27 cellular contexts compared by ENCODE assay signal in genomic region chr21:35377505-35378090, GRCh38.
DNase-seq lines count a peak whose midpoint lies in the region; ATAC-seq, FAIRE-seq and TF ChIP-seq lines count a peak whose summit lies in the region.
"Had no signal": no experiment of that assay in that cellular context is flagged by ENCODE, and none has a peak within 500 bp of the region (broad histone marks: within the 10 kb centered on the region; RNA-seq: fewer than 3 reads in every experiment).

No MANE protein-coding gene starts in this region.

- BruUV-seq in IMR-90 (replicated peaks; lab: Mats Ljungman, UMichigan) (no TSS peak), mammary epithelial cell (replicated peaks; lab: Mats Ljungman, UMichigan) (no TSS peak)

- no peak overlapping the region for H4K5ac ChIP-seq in IMR-90 (ENCODE audit: low read depth, low read length)

- TF ChIP-seq POLR2A in IMR-90 (IDR thresholded peaks at IDR 0.05; ENCODE audit: low read depth, low read length) = no peak

- dilution Hi-C loops in IMR-90 (cut with HindIII; ENCODE audit: low sequenced_read_pairs, unreplicated experiment) = no loop called here
- dilution Hi-C loops in mammary epithelial cell (cut with HindIII; ENCODE audit: low sequenced_read_pairs) = no loop called here

- no peak overlapping the region for H2AK9ac ChIP-seq in IMR-90 (replicated peaks; ENCODE audit: low read depth, low read length, poor library complexity)

- peaks cover 2% of the 10 kb centered on the region; the same call in 1 of the 2 replicates for H3K4me1 ChIP-seq in IMR-90 (ENCODE audit: control insufficient read depth, insufficient read depth, low read length)
- peaks cover 37% of the 10 kb centered on the region for H3K4me1 ChIP-seq in mammary epithelial cell (ENCODE audit: insufficient read depth, low read length)
- no peaks in the 10 kb centered on the region for H3K4me1 ChIP-seq in lower lobe of right lung
- H3K4me1 ChIP-seq: BLaER1 treated with 17β-estradiol and CSF1 and Interleukin-3, amounts not matched to agents 10 nM and 100 nM; neural progenitor cell; right lobe of liver had no signal

- H3K79me1 ChIP-seq in IMR-90 (ENCODE audit: low read depth in 1 of 2, low read length in 2 of 2) = no peaks in the 10 kb centered on the region

- CTCF ChIA-PET in IMR-90 (lab: Yijun Ruan, JAX) = no interaction called here
- CTCF ChIA-PET in mammary epithelial cell (lab: Charles Lee; ENCODE audit: low non-redundant PET) = no interaction called here

- H3K4me3 ChIP-seq in IMR-90 (ENCODE audit: insufficient read depth, low read depth, low read length) = no peak overlapping the region
- peak overlapping the region in 2 of 3 experiments; percentile 12 to 14 for H3K4me3 ChIP-seq in mammary epithelial cell (replicated peaks in 1 of 3; ENCODE audit: insufficient read depth in 1 of 3, low read depth in 2 of 3, low read length in 3 of 3)
- no peak overlapping the region for H3K4me3 ChIP-seq in lower lobe of right lung
- H3K4me3 ChIP-seq: BLaER1 treated with 17β-estradiol and CSF1 and Interleukin-3, amounts not matched to agents 10 nM and 100 nM; neural progenitor cell; right lobe of liver had no signal

- H3K36me3 ChIP-seq in IMR-90 (ENCODE audit: control insufficient read depth, insufficient read depth, low read length) (no peaks in the 10 kb centered on the region), mammary epithelial cell (ENCODE audit: insufficient read depth, low read length) (no peaks in the 10 kb centered on the region), lower lobe of right lung (no peaks in the 10 kb centered on the region)
- H3K36me3 ChIP-seq: BLaER1 treated with 17β-estradiol and CSF1 and Interleukin-3, amounts not matched to agents 10 nM and 100 nM; neural progenitor cell; right lobe of liver had no signal

- H3K56ac ChIP-seq in IMR-90 (ENCODE audit: extremely low read depth, insufficient read depth, low read length) = no peak overlapping the region

- H4K20me1 ChIP-seq in IMR-90 (ENCODE audit: insufficient read depth, low read length) (no peaks in the 10 kb centered on the region), mammary epithelial cell (ENCODE audit: insufficient read depth, low read length) (no peaks in the 10 kb centered on the region)
- H4K20me1 ChIP-seq: BLaER1 treated with 17β-estradiol and CSF1 and Interleukin-3, amounts not matched to agents 10 nM and 100 nM had no signal

- TF ChIP-seq CTCF in IMR-90 (conservative IDR thresholded peaks at IDR 0.05; ENCODE audit: low read depth, low read length) (no peak), mammary epithelial cell (conservative IDR thresholded peaks at IDR 0.05 in 1 of 2, IDR thresholded peaks at IDR 0.05 in 1 of 2; ENCODE audit: extremely low read depth in 1 of 2, insufficient read depth in 1 of 2, low read depth in 1 of 2, low read length in 2 of 2) (no peak), lower lobe of right lung (IDR thresholded peaks at IDR 0.05) (no peak)

- FAIRE-seq in GM19239 (lab: Jason Lieb, UNC) = no peak
- FAIRE-seq: HepG2 had no signal

- H4K91ac ChIP-seq in IMR-90 (ENCODE audit: insufficient read depth, low read depth, low read length) = no peak overlapping the region

- no peak overlapping the region for H3K4ac ChIP-seq in IMR-90 (ENCODE audit: low read depth, low read length)

- no peak overlapping the region; the same call in 1 of the 2 replicates for H2BK20ac ChIP-seq in IMR-90 (ENCODE audit: low read depth, low read length)

- no peak overlapping the region for H3K9ac ChIP-seq in IMR-90 (ENCODE audit: low read depth, low read length)
- H3K9ac ChIP-seq in mammary epithelial cell (ENCODE audit: insufficient read depth, low read length) = no peak overlapping the region
- H3K9ac ChIP-seq: BLaER1 treated with 17β-estradiol and CSF1 and Interleukin-3, amounts not matched to agents 10 nM and 100 nM; neural progenitor cell had no signal

- H3K4me2 ChIP-seq in IMR-90 (ENCODE audit: low read depth, low read length) = no peak overlapping the region
- H3K4me2 ChIP-seq in mammary epithelial cell (ENCODE audit: insufficient read depth, low read depth, low read length) = peak overlapping the region; percentile 61
- H3K4me2 ChIP-seq: BLaER1 treated with 17β-estradiol and CSF1 and Interleukin-3, amounts not matched to agents 10 nM and 100 nM; neural progenitor cell had no signal

- TF ChIP-seq RAD21 in IMR-90 (IDR thresholded peaks at IDR 0.05; ENCODE audit: low read length) = no peak

- no peak overlapping the region for H2BK5ac ChIP-seq in IMR-90 (ENCODE audit: low read depth, low read length, poor library complexity, severe bottlenecking)

- in situ Hi-C loops in IMR-90 (cut with MboI; ENCODE audit: low sequenced_read_pairs) (no loop called here), mammary epithelial cell (cut with MboI; ENCODE audit: low sequenced_read_pairs in 2 of 2) (no loop called here)

- 0 out of 4 replicates have a peak overlapping the region, but pooled peaks of 1 of the 2 experiments have one; percentile 8 for H4K8ac ChIP-seq in IMR-90 (ENCODE audit: low read depth in 2 of 2, low read length in 2 of 2)

- H2BK15ac ChIP-seq in IMR-90 (ENCODE audit: low read depth, low read length) = no peak overlapping the region

- H3K27ac ChIP-seq in IMR-90 (ENCODE audit: insufficient read depth, low read length) (no peak overlapping the region), mammary epithelial cell (ENCODE audit: insufficient read depth, low read depth, low read length) (peak overlapping the region; percentile 15), lower lobe of right lung (no peak overlapping the region)
- H3K27ac ChIP-seq: BLaER1 treated with 17β-estradiol and CSF1 and Interleukin-3, amounts not matched to agents 10 nM and 100 nM; neural progenitor cell; right lobe of liver had no signal

- H3K9me3 ChIP-seq in IMR-90 (ENCODE audit: control insufficient read depth, insufficient read depth, low read length) (no peaks in the 10 kb centered on the region), mammary epithelial cell (replicated peaks; ENCODE audit: insufficient read depth, low read length) (no peaks in the 10 kb centered on the region), lower lobe of right lung (no peaks in the 10 kb centered on the region)
- H3K9me3 ChIP-seq: BLaER1 treated with 17β-estradiol and CSF1 and Interleukin-3, amounts not matched to agents 10 nM and 100 nM; right lobe of liver had no signal

- H2AFZ ChIP-seq in IMR-90 (replicated peaks; ENCODE audit: low read length, poor library complexity) (no peak overlapping the region), mammary epithelial cell (ENCODE audit: low read depth, low read length) (peak overlapping the region; percentile 52)
- H2AFZ ChIP-seq: neural progenitor cell had no signal

- no peak overlapping the region for H3K14ac ChIP-seq in IMR-90 (replicated peaks; ENCODE audit: low read depth, low read length)

- H3K27me3 ChIP-seq in IMR-90 (ENCODE audit: control insufficient read depth, insufficient read depth, low read length) (no peaks in the 10 kb centered on the region), mammary epithelial cell (ENCODE audit: insufficient read depth, low read length) (no peaks in the 10 kb centered on the region), lower lobe of right lung (ENCODE audit: low read depth) (no peaks in the 10 kb centered on the region)
- H3K27me3 ChIP-seq: BLaER1 treated with 17β-estradiol and CSF1 and Interleukin-3, amounts not matched to agents 10 nM and 100 nM; neural progenitor cell; right lobe of liver had no signal

- ATAC-seq in IMR-90 (ENCODE audit: low read depth) (no peak), GM19467 (IDR thresholded peaks at IDR 0.05; ENCODE audit: unreplicated experiment) (no peak), lower lobe of right lung (no peak)
- ATAC-seq: activated CD4-positive, alpha-beta T cell treated with anti-CD3 and anti-CD28 coated beads for 36 hours; activated naive CD8-positive, alpha-beta T cell treated with anti-CD3 and anti-CD28 coated beads, Interleukin-2, amount 50 U/mL, for 24 hours; HepG2; left cardiac atrium; right lobe of liver had no signal

- no peaks in the 10 kb centered on the region for H3K79me2 ChIP-seq in mammary epithelial cell (ENCODE audit: insufficient read depth, low read length)

- no peaks in the 10 kb centered on the region for H3K9me1 ChIP-seq in IMR-90 (ENCODE audit: insufficient read depth, low read length)

- WGBS in IMR-90 (ENCODE audit: extremely low coverage in 2 of 2, insufficient read length in 1 of 2), 2 experiments = 80% methylated on average over 1 of the region's 7 CpGs; no CpG with 5 or more reads in 1 of the 2 experiments
- 62% methylated on average over 7 of the region's 7 CpGs for WGBS in mammary epithelial cell (ENCODE audit: low coverage, missing lambda C conversion rate)

- H2AK5ac ChIP-seq in IMR-90 (ENCODE audit: low read depth, low read length) = 0 out of 2 replicates have a peak overlapping the region, but pooled peaks have one; percentile 64

- H3K18ac ChIP-seq in IMR-90 (ENCODE audit: low read depth, low read length) = no peak overlapping the region

- H2BK120ac ChIP-seq in IMR-90 (ENCODE audit: low read depth, low read length) = no peak overlapping the region

- H3K23ac ChIP-seq in IMR-90 (ENCODE audit: low read depth, low read length) = no peak overlapping the region

- POLR2A ChIA-PET in IMR-90 (lab: Charles Lee; ENCODE audit: unreplicated experiment) = no interaction called here

- DNase-seq in EH (ENCODE audit: low read depth) = peak; percentile 58
- no peak for DNase-seq in IMR-90
- peak; percentile 37 for DNase-seq in mammary epithelial cell
- DNase-seq in kidney glomerular epithelial cell (lab: John Stamatoyannopoulos, UW) = peak; percentile 22
- no peak for DNase-seq in lower lobe of right lung
- DNase-seq in RKO (ENCODE audit: low spot score) = no peak
- no peak for DNase-seq in GM19239 (ENCODE audit: insufficient read length, low spot score)
- DNase-seq: activated CD4-positive, alpha-beta T cell treated with anti-CD3 and anti-CD28 coated beads for 36 hours; activated CD8-positive, alpha-beta memory T cell treated with anti-CD3 and anti-CD28 coated beads for 24 hours; activated gamma-delta T cell treated with Interleukin-2 at 50 U/mL for 16 hours; activated naive CD8-positive, alpha-beta T cell treated with anti-CD3 and anti-CD28 coated beads, Interleukin-2, amount 50 U/mL, for 24 hours; activated T-cell treated with anti-CD3 and anti-CD28 coated beads, Interleukin-2, amount 50 U/mL, for 1 hour; Caco-2; head of caudate nucleus; left cardiac atrium; NCI-H1417; NCI-H2081; NCI-H345; NCI-H748 treated with DMSO at 0.1 percent for 48 hours; posterior cingulate gyrus; right lobe of liver; stimulated activated CD4-positive, alpha-beta T cell treated with anti-CD3 and anti-CD28 coated beads, Interleukin-15, amount 100 ng/mL, for 24 hours; stimulated activated naive CD4-positive, alpha-beta T cell treated with Interleukin-2 at 50 U/mL for 16 hours had no signal

- intact Hi-C loops in IMR-90 (cut with micrococcal nuclease) = no loop called here
- intact Hi-C loops in mammary epithelial cell (cut with micrococcal nuclease) = loop anchor here (5.0 to 10.0 kb wide), 2 partner anchors 120 to 573 kb away; no protein-coding TSS in a partner anchor
- intact Hi-C loops in lower lobe of right lung (cut with DNase I) = no loop called here

TF ChIP-seq in IMR-90, 13 proteins besides CTCF, POLR2A, EP300 and RAD21 (continues in another document):
- TF ChIP-seq CHD1 (IDR thresholded peaks at IDR 0.05; ENCODE audit: low read depth, low read length) (no peak), CEBPB (IDR thresholded peaks at IDR 0.05; ENCODE audit: low read depth, low read length) (peak; percentile 84), MAZ (IDR thresholded peaks at IDR 0.05; ENCODE audit: borderline replicate concordance, low read depth, low read length) (no peak)

Comparison
In these comparisons a context has a peak if more than half of its experiments do, and no peak if none do; other contexts are left out.
1. DNase-seq: peak in EH (single experiment), mammary epithelial cell (single experiment) and kidney glomerular epithelial cell (single experiment); none in IMR-90 (single experiment), lower lobe of right lung (single experiment), RKO (single experiment) and GM19239 (single experiment).
2. H3K4me3 ChIP-seq: peak in mammary epithelial cell (2 of 3); none in IMR-90 (single experiment) and lower lobe of right lung (single experiment).